In the genomic region with DNA sequence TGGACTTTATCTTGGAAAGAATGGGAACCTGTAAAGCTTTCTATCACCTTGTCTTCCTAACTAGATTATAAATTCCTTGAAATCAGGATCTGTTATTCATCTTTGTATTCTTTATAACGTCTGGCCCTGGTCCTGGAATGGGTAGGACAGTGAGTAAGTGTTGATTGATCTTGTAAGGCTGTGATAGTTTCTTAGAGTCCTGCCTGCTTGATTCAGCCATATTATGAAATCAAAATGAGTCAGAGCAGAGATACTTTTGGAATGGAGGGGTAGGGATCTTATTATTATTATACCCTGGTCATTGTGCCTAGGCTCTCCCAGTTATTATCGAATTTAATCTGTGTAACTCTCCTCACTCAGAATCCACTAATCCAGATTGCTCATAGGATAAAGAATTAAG, we compare ENCODE assay signal across 14 cellular contexts.
DNase-seq lines count a peak whose midpoint lies in the region; ATAC-seq and TF ChIP-seq lines count a peak whose summit lies in the region.
"Had no signal": no experiment of that assay in that cellular context is flagged by ENCODE, and none has a peak within 500 bp of the region (broad histone marks: within the 10 kb centered on the region; RNA-seq: fewer than 3 reads in every experiment).

No MANE protein-coding gene starts in this region.

- peaks cover 0 to 41% of the 10 kb centered on the region in 2 donors for H3K4me1 ChIP-seq in right atrium auricular region
- peaks cover 3% of the 10 kb centered on the region for H3K4me1 ChIP-seq in colonic mucosa

- H3K4me3 ChIP-seq in right atrium auricular region (no peak overlapping the region), brain microvascular endothelial cell (ENCODE audit: low read depth, low read length) (no peak overlapping the region), colonic mucosa (no peak overlapping the region)
- H3K4me3 ChIP-seq: transverse colon had no signal

- H3K9me3 ChIP-seq in right atrium auricular region (no peaks in the 10 kb centered on the region), colonic mucosa (no peaks in the 10 kb centered on the region)

- no peak for DNase-seq in Right ventricle myocardium superior
- DNase-seq in right atrium auricular region (ENCODE audit: low spot score): no peak
- peak; percentile 53 for DNase-seq in brain microvascular endothelial cell
- DNase-seq in left ventricle myocardium superior: no peak
- DNase-seq in caudate nucleus (lab: John Stamatoyannopoulos, UW): no peak
- DNase-seq in colonic mucosa: no peak
- DNase-seq in OCI-M1 (lab: John Stamatoyannopoulos, UW): no peak
- DNase-seq: activated CD4-positive, alpha-beta T cell treated with anti-CD3 and anti-CD28 coated beads for 48 hours; activated T-cell treated with anti-CD3 and anti-CD28 coated beads, Interleukin-2, amount 50 U/mL, for 48 hours; KBM-7; NCI-H2029 treated with DMSO at 0.1 percent for 48 hours; stimulated activated CD8-positive, alpha-beta memory T cell treated with anti-CD3 and anti-CD28 coated beads, Interleukin-4, amount 100 ng/mL, for 48 hours; transverse colon had no signal

- TF ChIP-seq CTCF in right atrium auricular region (IDR thresholded peaks at IDR 0.05) (no peak), brain microvascular endothelial cell (IDR thresholded peaks at IDR 0.05; ENCODE audit: low read depth, low read length, missing control alignments) (no peak), colonic mucosa (IDR thresholded peaks at IDR 0.05) (no peak)

- intact Hi-C loops in Right ventricle myocardium superior (cut with DNase I): no loop called here
- intact Hi-C loops in left ventricle myocardium superior (cut with micrococcal nuclease): no loop called here
- intact Hi-C loops in colonic mucosa (cut with DNase I): no loop called here

- H3K36me3 ChIP-seq in right atrium auricular region: no peaks in the 10 kb centered on the region
- H3K36me3 ChIP-seq in brain microvascular endothelial cell (replicated peaks): no peaks in the 10 kb centered on the region
- H3K36me3 ChIP-seq in colonic mucosa: no peaks in the 10 kb centered on the region
- H3K36me3 ChIP-seq: transverse colon had no signal

- no peaks in the 10 kb centered on the region for H3K27me3 ChIP-seq in right atrium auricular region
- H3K27me3 ChIP-seq in brain microvascular endothelial cell (replicated peaks): no peaks in the 10 kb centered on the region
- H3K27me3 ChIP-seq in colonic mucosa: no peaks in the 10 kb centered on the region
- H3K27me3 ChIP-seq: transverse colon had no signal

- in situ Hi-C loops in brain microvascular endothelial cell (cut with HindIII; ENCODE audit: low pct_ligation_motif_present, low sequenced_read_pairs): no loop called here

- no peak overlapping the region for H3K9ac ChIP-seq in colonic mucosa (ENCODE audit: low read depth in 2 of 2, low read length in 2 of 2)

- H3K27ac ChIP-seq in right atrium auricular region: peak overlapping the region in 1 of 2 donors; percentile 46
- peak overlapping the region; percentile 49 for H3K27ac ChIP-seq in brain microvascular endothelial cell
- H3K27ac ChIP-seq in caudate nucleus (ENCODE audit: low read depth, low read length): no peak overlapping the region
- H3K27ac ChIP-seq in colonic mucosa: no peak overlapping the region
- H3K27ac ChIP-seq: transverse colon had no signal

- peak; percentile 73 for ATAC-seq in Right ventricle myocardium superior (ENCODE audit: poor library complexity)
- peak; percentile 78 for ATAC-seq in left ventricle myocardium superior
- no peak for ATAC-seq in HG02840 (IDR thresholded peaks at IDR 0.05; ENCODE audit: low FRiP score, unreplicated experiment)
